In the genomic region with DNA sequence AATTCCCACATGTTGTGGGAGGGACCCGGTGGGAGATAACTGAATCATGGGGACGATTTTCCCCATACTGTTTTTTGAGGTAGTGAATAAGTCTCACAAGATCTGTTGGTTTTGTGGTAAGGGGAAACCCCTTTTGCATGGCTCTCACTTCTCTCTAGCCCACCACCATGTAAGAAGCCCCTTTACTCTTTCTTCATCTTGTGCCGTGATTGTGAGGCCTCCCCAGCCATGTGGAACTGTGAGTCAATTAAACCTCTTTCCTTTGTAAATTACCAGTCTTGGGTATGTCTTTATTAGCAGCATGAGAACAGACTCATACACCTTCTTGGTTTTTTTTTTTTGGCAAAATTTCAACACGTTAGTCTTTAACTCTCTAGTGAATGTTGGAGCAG, we compare ENCODE assay signal across 11 cellular contexts. TPM values are rescaled to one million over a fixed set of nuclear protein-coding genes. Genes with fewer than 3 reads are reported as not detected.
DNase-seq lines count a peak whose midpoint lies in the region; ATAC-seq and TF ChIP-seq lines count a peak whose summit lies in the region.
"Had no signal": no experiment of that assay in that cellular context is flagged by ENCODE, and none has a peak within 500 bp of the region (broad histone marks: within the 10 kb centered on the region; RNA-seq: fewer than 3 reads in every experiment).

No MANE protein-coding gene starts in this region.

- no peak for TF ChIP-seq CTCF in nephron progenitor cell (IDR thresholded peaks at IDR 0.05)

- peaks cover 46% of the 10 kb centered on the region for H3K9me3 Mint-ChIP-seq in nephron progenitor cell

- H3K4me1 Mint-ChIP-seq in nephron progenitor cell = peaks cover 18% of the 10 kb centered on the region

- peaks cover 58% of the 10 kb centered on the region for H3K36me3 Mint-ChIP-seq in nephron progenitor cell (ENCODE audit: low read depth)

- H3K27ac Mint-ChIP-seq in nephron progenitor cell = peak overlapping the region; percentile 11
- H3K27ac Mint-ChIP-seq: activated CD4-positive, alpha-beta T cell treated with anti-CD3 and anti-CD28 coated beads, Interleukin-2, amount 10 ng/mL, durations not matched to agents 7 days and 5 days had no signal

- intact Hi-C loops in left colon (cut with DNase I, micrococcal nuclease) = no loop called here

- ATAC-seq in GM18519 (IDR thresholded peaks at IDR 0.05; ENCODE audit: low FRiP score, unreplicated experiment) (peak; percentile 35), GM21786 (IDR thresholded peaks at IDR 0.05; ENCODE audit: unreplicated experiment) (peak; percentile 40), HG03469 (IDR thresholded peaks at IDR 0.05; ENCODE audit: unreplicated experiment) (peak; percentile 31), HG03521 (IDR thresholded peaks at IDR 0.05; ENCODE audit: unreplicated experiment) (no peak), left colon (no peak)

- DNase-seq in nephron progenitor cell (no peak), NCI-H1417 (lab: John Stamatoyannopoulos, UW) (no peak), glomerular visceral epithelial cell (ENCODE audit: extremely low spot score) (no peak), left colon (no peak)
- DNase-seq: activated CD4-positive, alpha-beta T cell treated with anti-CD3 and anti-CD28 coated beads, Interleukin-2, amount 10 ng/mL, durations not matched to agents 7 days and 5 days; NCI-H2171 treated with DMSO at 0.1 percent for 48 hours had no signal

- no peak overlapping the region for H3K4me3 Mint-ChIP-seq in nephron progenitor cell
- H3K4me3 Mint-ChIP-seq: activated CD4-positive, alpha-beta T cell treated with anti-CD3 and anti-CD28 coated beads, Interleukin-2, amount 10 ng/mL, durations not matched to agents 7 days and 5 days; brain had no signal

- no peaks in the 10 kb centered on the region for H3K27me3 Mint-ChIP-seq in nephron progenitor cell (ENCODE audit: low read depth, poor library complexity)
- H3K27me3 Mint-ChIP-seq: activated CD4-positive, alpha-beta T cell treated with anti-CD3 and anti-CD28 coated beads, Interleukin-2, amount 10 ng/mL, durations not matched to agents 7 days and 5 days; brain had no signal

RNA-seq across cellular contexts. Expression of gene ARL8B, which starts 18.1 kb away (rescaled TPM):
- 10 to 100 TPM; 41.0 to 51.8 TPM for total RNA-seq in left colon

RNA-seq across cellular contexts. Expression of gene EDEM1, which starts 47.3 kb away (rescaled TPM):
- total RNA-seq in left colon = 10 to 100 TPM; 49.2 to 62.0 TPM

Comparison
In these comparisons a context has a peak if more than half of its experiments do, and no peak if none do; other contexts are left out.
1. ATAC-seq: peak in GM18519 (single experiment), GM21786 (single experiment) and HG03469 (single experiment); none in HG03521 (single experiment) and left colon (single experiment).